ENCODE assay signal across 19 cellular contexts in the genomic region with DNA sequence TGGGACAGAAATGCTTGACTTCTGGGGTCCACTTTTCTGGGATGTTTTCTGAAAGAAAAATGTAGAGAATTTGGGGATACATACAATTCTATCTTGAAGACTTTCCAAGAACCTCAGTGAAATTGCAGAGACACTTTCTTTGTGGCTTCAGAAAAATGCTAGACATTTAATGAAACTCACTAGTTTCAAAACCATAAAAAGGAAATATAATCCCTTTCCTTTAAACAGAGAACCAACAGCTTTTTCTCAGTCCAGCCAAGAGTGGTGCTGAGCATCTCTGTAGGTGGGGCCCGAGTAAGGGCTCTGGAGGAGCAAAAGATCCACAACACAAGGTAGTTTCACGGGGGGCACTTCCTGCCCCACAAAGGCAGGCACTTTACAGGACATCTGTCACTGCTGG. TPM values are rescaled to one million over a fixed set of nuclear protein-coding genes. Genes with fewer than 3 reads are reported as not detected.
DNase-seq lines count a peak whose midpoint lies in the region; ATAC-seq, FAIRE-seq and TF ChIP-seq lines count a peak whose summit lies in the region.
"Had no signal": no experiment of that assay in that cellular context is flagged by ENCODE, and none has a peak within 500 bp of the region (broad histone marks: within the 10 kb centered on the region; RNA-seq: fewer than 3 reads in every experiment).

No MANE protein-coding gene starts in this region.

- no peak overlapping the region for H2BK12ac ChIP-seq in mesenchymal stem cell (ENCODE audit: low read length in 2 of 2)

- no peaks in the 10 kb centered on the region for H3K27me3 ChIP-seq in mesenchymal stem cell (ENCODE audit: control insufficient read depth in 1 of 2, insufficient read depth in 1 of 2, low read length in 2 of 2)
- H3K27me3 ChIP-seq: gastroesophageal sphincter had no signal

- H3K4me3 ChIP-seq in AG10803 (ENCODE audit: low read length) (no peak overlapping the region), mesenchymal stem cell (ENCODE audit: insufficient read depth in 1 of 2, low read depth in 1 of 2, low read length in 2 of 2) (no peak overlapping the region)
- H3K4me3 ChIP-seq: gastroesophageal sphincter, mucosa of descending colon had no signal

- no peak overlapping the region for H3K14ac ChIP-seq in mesenchymal stem cell (ENCODE audit: low read length in 2 of 2)

- TF ChIP-seq CTCF in AG10803 (conservative IDR thresholded peaks at IDR 0.05; ENCODE audit: low read length) = no peak

- no peak overlapping the region for H3K4me3 Mint-ChIP-seq in activated naive CD8-positive, alpha-beta T cell treated with anti-CD3 and anti-CD28 coated beads for 36 hours
- H3K4me3 Mint-ChIP-seq: endodermal cell had no signal

- peaks cover 51% of the 10 kb centered on the region for H3K36me3 Mint-ChIP-seq in activated naive CD8-positive, alpha-beta T cell treated with anti-CD3 and anti-CD28 coated beads for 36 hours

- no peak overlapping the region for H3K4me2 ChIP-seq in mesenchymal stem cell (ENCODE audit: low read length, poor library complexity, severe bottlenecking)

- DNase-seq in AG10803 (ENCODE audit: low read depth) = peak; percentile 68
- DNase-seq in EL = peak; percentile 30
- DNase-seq in activated naive CD8-positive, alpha-beta T cell treated with anti-CD3 and anti-CD28 coated beads for 36 hours = no peak
- DNase-seq in mesenchymal stem cell = no peak
- DNase-seq in RCC 7860 (ENCODE audit: low spot score) = no peak
- DNase-seq in SW480 (ENCODE audit: low spot score) = no peak
- DNase-seq in NCI-H187 (lab: John Stamatoyannopoulos, UW) = no peak
- DNase-seq: activated T-cell treated with anti-CD3 and anti-CD28 coated beads, Interleukin-2, amount 50 U/mL, for 48 hours; endodermal cell; mucosa of descending colon; NCI-H1092; NCI-H226; stimulated activated CD4-positive, alpha-beta T cell treated with anti-CD3 and anti-CD28 coated beads, Interleukin-4, amount 100 ng/mL, for 1 hour; WERI-Rb-1 had no signal

- peak overlapping the region; percentile 19 for H4K8ac ChIP-seq in mesenchymal stem cell (ENCODE audit: low read length)

- no peak for FAIRE-seq in RCC 7860 (lab: Jason Lieb, UNC)
- FAIRE-seq: bronchial epithelial cell, GM12891 had no signal

- ATAC-seq in GM18511 (IDR thresholded peaks at IDR 0.05; ENCODE audit: unreplicated experiment) = no peak
- ATAC-seq: gastroesophageal sphincter, mucosa of descending colon had no signal

- H2AFZ ChIP-seq in mesenchymal stem cell (ENCODE audit: low read depth, low read length) = no peak overlapping the region

- no peak overlapping the region for H2BK15ac ChIP-seq in mesenchymal stem cell (ENCODE audit: low read depth, poor library complexity, severe bottlenecking)

- peak overlapping the region; percentile 54 for H3K27ac ChIP-seq in mesenchymal stem cell (ENCODE audit: low read length, poor library complexity, severe bottlenecking)
- H3K27ac ChIP-seq: C4-2B, gastroesophageal sphincter, WERI-Rb-1 had no signal

- no peak overlapping the region for H2BK5ac ChIP-seq in mesenchymal stem cell (ENCODE audit: low read depth, low read length, poor library complexity, severe bottlenecking)

- H3K18ac ChIP-seq in mesenchymal stem cell (ENCODE audit: low read depth in 1 of 2, low read length in 2 of 2) = no peak overlapping the region

- no peak overlapping the region for H4K91ac ChIP-seq in mesenchymal stem cell (ENCODE audit: low read length)

- H3K9me3 Mint-ChIP-seq in activated naive CD8-positive, alpha-beta T cell treated with anti-CD3 and anti-CD28 coated beads for 36 hours = no peaks in the 10 kb centered on the region
- H3K9me3 Mint-ChIP-seq: endodermal cell had no signal

- WGBS in mesenchymal stem cell = 90% methylated on average over 2 of the region's 2 CpGs

- H3K27ac Mint-ChIP-seq in activated naive CD8-positive, alpha-beta T cell treated with anti-CD3 and anti-CD28 coated beads for 36 hours = peak overlapping the region; percentile 82
- H3K27ac Mint-ChIP-seq: endodermal cell had no signal

- H2BK120ac ChIP-seq in mesenchymal stem cell (ENCODE audit: low read depth, low read length) = no peak overlapping the region

- peaks cover 25% of the 10 kb centered on the region for H3K4me1 Mint-ChIP-seq in activated naive CD8-positive, alpha-beta T cell treated with anti-CD3 and anti-CD28 coated beads for 36 hours

- H3K4ac ChIP-seq in mesenchymal stem cell (ENCODE audit: low read depth in 1 of 2, low read length in 2 of 2) = no peak overlapping the region

- H3K27me3 Mint-ChIP-seq in activated naive CD8-positive, alpha-beta T cell treated with anti-CD3 and anti-CD28 coated beads for 36 hours = no peaks in the 10 kb centered on the region

- H2AK5ac ChIP-seq in mesenchymal stem cell (ENCODE audit: low read length, severe bottlenecking) = no peak overlapping the region

- H3K9ac ChIP-seq in mesenchymal stem cell (ENCODE audit: low read length) = no peak overlapping the region

- H3K79me1 ChIP-seq in mesenchymal stem cell (replicated peaks; ENCODE audit: low read length, poor library complexity, severe bottlenecking) = peaks cover 5% of the 10 kb centered on the region

- no peaks in the 10 kb centered on the region for H3K9me3 ChIP-seq in mesenchymal stem cell (ENCODE audit: control insufficient read depth, low read length)
- H3K9me3 ChIP-seq: gastroesophageal sphincter, mucosa of descending colon had no signal

- H3K4me1 ChIP-seq in mesenchymal stem cell (ENCODE audit: control insufficient read depth, insufficient read depth, low read depth, low read length) = peaks cover 21% of the 10 kb centered on the region

- peaks cover 59 to 79% of the 10 kb centered on the region in 2 experiments for H3K36me3 ChIP-seq in mesenchymal stem cell (ENCODE audit: control insufficient read depth in 1 of 2, insufficient read depth in 2 of 2, low read depth in 1 of 2, low read length in 2 of 2)

- H3K23ac ChIP-seq in mesenchymal stem cell (ENCODE audit: low read length in 2 of 2) = no peak overlapping the region

RNA-seq across cellular contexts. Expression of gene GPX1, which starts 4.4 kb away (rescaled TPM):
- total RNA-seq in activated naive CD8-positive, alpha-beta T cell treated with anti-CD3 and anti-CD28 coated beads for 36 hours = 100 to 1,000 TPM; 237 to 242 TPM
- 356 TPM for polyA plus RNA-seq in mesenchymal stem cell (2013, experiment 1 of 2)
- 358 TPM for polyA plus RNA-seq in mesenchymal stem cell (2013, experiment 2 of 2)

RNA-seq across cellular contexts. Expression of gene USP4, which starts 22.7 kb away (rescaled TPM):
- 10 to 100 TPM; 63.3 to 64.0 TPM for total RNA-seq in activated naive CD8-positive, alpha-beta T cell treated with anti-CD3 and anti-CD28 coated beads for 36 hours
- polyA plus RNA-seq in mesenchymal stem cell (2013, experiment 1 of 2) = 27.9 TPM
- polyA plus RNA-seq in mesenchymal stem cell (2013, experiment 2 of 2) = 27.8 TPM

RNA-seq across cellular contexts. Expression of gene RHOA, which starts 49.2 kb away (rescaled TPM):
- total RNA-seq in activated naive CD8-positive, alpha-beta T cell treated with anti-CD3 and anti-CD28 coated beads for 36 hours = 100 to 1,000 TPM; 414 to 420 TPM
- 552 TPM for polyA plus RNA-seq in mesenchymal stem cell (2013, experiment 1 of 2)
- 568 TPM for polyA plus RNA-seq in mesenchymal stem cell (2013, experiment 2 of 2)

RNA-seq across cellular contexts. Expression of gene TCTA, which starts 49.6 kb away (rescaled TPM):
- total RNA-seq in activated naive CD8-positive, alpha-beta T cell treated with anti-CD3 and anti-CD28 coated beads for 36 hours = 10 to 100 TPM; 10.2 to 10.5 TPM
- polyA plus RNA-seq in mesenchymal stem cell (2013, experiment 1 of 2) = 12.8 TPM
- polyA plus RNA-seq in mesenchymal stem cell (2013, experiment 2 of 2) = 13.2 TPM

RNA-seq across cellular contexts. Expression of gene AMT, which starts 59.7 kb away (rescaled TPM):
- total RNA-seq in activated naive CD8-positive, alpha-beta T cell treated with anti-CD3 and anti-CD28 coated beads for 36 hours = 1 to 10 TPM in 1 of 2 experiments, under 1 TPM in 1; 0.42 to 2.0 TPM
- 4.1 TPM for polyA plus RNA-seq in mesenchymal stem cell (2013, experiment 1 of 2)
- 3.9 TPM for polyA plus RNA-seq in mesenchymal stem cell (2013, experiment 2 of 2)

Comparison
In these comparisons a context has a peak if more than half of its experiments do, and no peak if none do; other contexts are left out.
1. DNase-seq: peak in AG10803 (single experiment) and EL (single experiment); none in activated naive CD8-positive, alpha-beta T cell treated with anti-CD3 and anti-CD28 coated beads for 36 hours (single experiment), mesenchymal stem cell (single experiment), RCC 7860 (single experiment), SW480 (single experiment) and NCI-H187 (0 of 2).